Comparison of ENCODE assay signal across 8 cellular contexts in genomic region chrX:3712870-3713224, GRCh38. TPM values are rescaled to one million over a fixed set of nuclear protein-coding genes. Genes with fewer than 3 reads are reported as not detected.
A peak's percentile ranks its signal among the peaks of the same experiment; 100 is the strongest.
DNase-seq lines count a peak whose midpoint lies in the region; ATAC-seq and TF ChIP-seq lines count a peak whose summit lies in the region.

No MANE protein-coding gene starts in this region.

- H3K4me1 ChIP-seq in iPS DF 6.9 (ENCODE audit: control insufficient read depth, insufficient read depth, low read length) = no peaks in the 10 kb centered on the region

- H3K36me3 Mint-ChIP-seq in activated CD8-positive, alpha-beta T cell treated with anti-CD3 and anti-CD28 coated beads, Interleukin-2, amount 10 ng/mL, durations not matched to agents 7 days and 5 days (ENCODE audit: low read depth) = peaks cover 40% of the 10 kb centered on the region
- no peaks in the 10 kb centered on the region for H3K36me3 Mint-ChIP-seq in glutamatergic neuron (ENCODE audit: unreplicated experiment)

- CTCF ChIA-PET in activated CD8-positive, alpha-beta T cell treated with anti-CD3 and anti-CD28 coated beads, Interleukin-2, amount 10 ng/mL, durations not matched to agents 7 days and 5 days (lab: Charles Lee) = no interaction called here

- H3K9me3 ChIP-seq in iPS DF 6.9 (ENCODE audit: control insufficient read depth, insufficient read depth, low read length) = no peaks in the 10 kb centered on the region

- H3K27ac ChIP-seq in iPS DF 6.9 (ENCODE audit: low read length) = no peak overlapping the region

- no peak overlapping the region for H3K27ac Mint-ChIP-seq in activated CD8-positive, alpha-beta T cell treated with anti-CD3 and anti-CD28 coated beads, Interleukin-2, amount 10 ng/mL, durations not matched to agents 7 days and 5 days
- H3K27ac Mint-ChIP-seq in glutamatergic neuron (ENCODE audit: unreplicated experiment) = no peak overlapping the region

- POLR2A ChIA-PET in activated CD8-positive, alpha-beta T cell treated with anti-CD3 and anti-CD28 coated beads, Interleukin-2, amount 10 ng/mL, durations not matched to agents 7 days and 5 days (lab: Charles Lee) = interaction anchor here (1.7 kb wide), 1 partner anchor 101 kb away, joined by 4 read pairs; no protein-coding TSS in a partner anchor

- peak; percentile 7 for DNase-seq in activated T-cell treated with anti-CD3 and anti-CD28 coated beads for 48 hours (ENCODE audit: low read depth)
- no peak for DNase-seq in activated T-cell treated with anti-CD3 and anti-CD28 coated beads for 4 hours
- DNase-seq in activated CD8-positive, alpha-beta T cell treated with anti-CD3 and anti-CD28 coated beads, Interleukin-2, amount 10 ng/mL, durations not matched to agents 7 days and 5 days = no peak
- DNase-seq in iPS DF 6.9 (ENCODE audit: low read depth, low spot score) = no peak
- DNase-seq in stimulated activated CD8-positive, alpha-beta memory T cell treated with anti-CD3 and anti-CD28 coated beads, Interleukin-4, amount 100 ng/mL, for 48 hours = peak; percentile 29
- no peak for DNase-seq in glutamatergic neuron
- no peak for DNase-seq in KG1 (lab: John Stamatoyannopoulos, UW)

- H3K9me3 Mint-ChIP-seq in activated CD8-positive, alpha-beta T cell treated with anti-CD3 and anti-CD28 coated beads, Interleukin-2, amount 10 ng/mL, durations not matched to agents 7 days and 5 days (ENCODE audit: insufficient read depth) = no peaks in the 10 kb centered on the region
- peaks cover 1% of the 10 kb centered on the region for H3K9me3 Mint-ChIP-seq in glutamatergic neuron (ENCODE audit: unreplicated experiment)

- WGBS in iPS DF 6.9 (ENCODE audit: insufficient coverage, insufficient read length) = no CpG with 5 or more reads among the region's 38 CpGs

- peak; percentile 27 for ATAC-seq in HG03064 (IDR thresholded peaks at IDR 0.05; ENCODE audit: low read depth, unreplicated experiment)
- ATAC-seq in activated CD8-positive, alpha-beta T cell treated with anti-CD3 and anti-CD28 coated beads, Interleukin-2, amount 10 ng/mL, durations not matched to agents 7 days and 5 days = peak; percentile 3

- peak overlapping the region; percentile 88 for H3K4me3 ChIP-seq in iPS DF 6.9 (ENCODE audit: low read length)

- H3K4me1 Mint-ChIP-seq in activated CD8-positive, alpha-beta T cell treated with anti-CD3 and anti-CD28 coated beads, Interleukin-2, amount 10 ng/mL, durations not matched to agents 7 days and 5 days (ENCODE audit: low read depth) = peaks cover 31% of the 10 kb centered on the region
- H3K4me1 Mint-ChIP-seq in glutamatergic neuron (ENCODE audit: low read depth, unreplicated experiment) = no peaks in the 10 kb centered on the region

- no peaks in the 10 kb centered on the region for H3K27me3 Mint-ChIP-seq in activated CD8-positive, alpha-beta T cell treated with anti-CD3 and anti-CD28 coated beads, Interleukin-2, amount 10 ng/mL, durations not matched to agents 7 days and 5 days (ENCODE audit: low read depth)
- peaks cover 2% of the 10 kb centered on the region for H3K27me3 Mint-ChIP-seq in glutamatergic neuron (ENCODE audit: unreplicated experiment)

- H3K27me3 ChIP-seq in iPS DF 6.9 (ENCODE audit: control insufficient read depth, insufficient read depth, low read length) = no peaks in the 10 kb centered on the region

- H3K4me3 Mint-ChIP-seq in activated CD8-positive, alpha-beta T cell treated with anti-CD3 and anti-CD28 coated beads, Interleukin-2, amount 10 ng/mL, durations not matched to agents 7 days and 5 days = peak overlapping the region; percentile 92
- no peak overlapping the region for H3K4me3 Mint-ChIP-seq in glutamatergic neuron (ENCODE audit: unreplicated experiment)

- no peak for TF ChIP-seq CTCF in glutamatergic neuron (IDR thresholded peaks at IDR 0.05; ENCODE audit: partially characterized antibody, unreplicated experiment)

- no peaks in the 10 kb centered on the region for H3K36me3 ChIP-seq in iPS DF 6.9 (ENCODE audit: control insufficient read depth, insufficient read depth, low read length)

RNA-seq across cellular contexts. Expression of gene PRKX, which starts 0.6 kb away (rescaled TPM):
- 100 to 1,000 TPM; 123 TPM for total RNA-seq in activated CD8-positive, alpha-beta T cell treated with anti-CD3 and anti-CD28 coated beads, Interleukin-2, amount 10 ng/mL, durations not matched to agents 7 days and 5 days
- total RNA-seq in glutamatergic neuron (ENCODE audit: unreplicated experiment) = 64.3 TPM

Comparison
In these comparisons a context has a peak if more than half of its experiments do, and no peak if none do; other contexts are left out.
1. DNase-seq: peak in activated T-cell treated with anti-CD3 and anti-CD28 coated beads for 48 hours (single experiment) and stimulated activated CD8-positive, alpha-beta memory T cell treated with anti-CD3 and anti-CD28 coated beads, Interleukin-4, amount 100 ng/mL, for 48 hours (single experiment); none in activated T-cell treated with anti-CD3 and anti-CD28 coated beads for 4 hours (single experiment), activated CD8-positive, alpha-beta T cell treated with anti-CD3 and anti-CD28 coated beads, Interleukin-2, amount 10 ng/mL, durations not matched to agents 7 days and 5 days (single experiment), iPS DF 6.9 (single experiment), glutamatergic neuron (single experiment) and KG1 (single experiment).